Comparison of ENCODE assay signal across 8 cellular contexts in genomic region chr1:109161836-109162606, GRCh38.
DNase-seq lines count a peak whose midpoint lies in the region; ATAC-seq and TF ChIP-seq lines count a peak whose summit lies in the region.

No MANE protein-coding gene starts in this region.

- DNase-seq in AG08395 (ENCODE audit: low spot score), result peak; percentile 87
- peak; percentile 85 to 93 for DNase-seq in foreskin fibroblast
- peak; percentile 59 for DNase-seq in putamen (ENCODE audit: low spot score)
- DNase-seq in NCI-H2171 (lab: John Stamatoyannopoulos, UW), result no peak

- ATAC-seq in GM18873 (IDR thresholded peaks at IDR 0.05; ENCODE audit: low FRiP score, unreplicated experiment) (peak; percentile 49), HG03520 (IDR thresholded peaks at IDR 0.05; ENCODE audit: unreplicated experiment) (peak; percentile 47), GM19455 (IDR thresholded peaks at IDR 0.05; ENCODE audit: unreplicated experiment) (no peak)

- TF ChIP-seq CTCF in WI38 (IDR thresholded peaks at IDR 0.05; ENCODE audit: low read depth, low read length) (no peak), foreskin fibroblast (IDR thresholded peaks at IDR 0.05; ENCODE audit: low read depth, low read length) (no peak)

- H3K4me3 ChIP-seq in WI38 (ENCODE audit: low read depth, low read length), result peak overlapping the region; percentile 24
- H3K4me3 ChIP-seq in foreskin fibroblast (ENCODE audit: low read depth in 1 of 2, low read length in 2 of 2), result peak overlapping the region; percentile 21 to 27
